Comparison of ENCODE assay signal across 32 cellular contexts in genomic region chr2:176876493-176877103, GRCh38.
"Had no signal": no experiment of that assay in that cellular context is flagged by ENCODE, and none has a peak within 500 bp of the region (broad histone marks: within the 10 kb centered on the region; RNA-seq: fewer than 3 reads in every experiment).

No MANE protein-coding gene starts in this region.

- H3K36me3 ChIP-seq: brain microvascular endothelial cell, colonic mucosa, MG63, SJSA1, WERI-Rb-1 had no signal

- H3K27ac ChIP-seq: brain microvascular endothelial cell, colonic mucosa, SJSA1, WERI-Rb-1 had no signal

- DNase-seq: activated CD4-positive, alpha-beta T cell treated with anti-CD3 and anti-CD28 coated beads for 1 hour; activated CD4-positive, alpha-beta T cell treated with anti-CD3 and anti-CD28 coated beads, Interleukin-2, amount 10 ng/mL, durations not matched to agents 24 days and 14 days; activated CD4-positive, alpha-beta T cell treated with anti-CD3 and anti-CD28 coated beads, Interleukin-2, amount 50 U/mL, for 4 hours; activated CD4-positive, CD25-positive, alpha-beta regulatory T cell; activated gamma-delta T cell treated with Interleukin-2 at 50 U/mL for 16 hours; activated naive CD4-positive, alpha-beta T cell treated with anti-CD3 and anti-CD28 coated beads for 36 hours; activated T-cell treated with anti-CD3 and anti-CD28 coated beads, Interleukin-2, amount 50 U/mL, for 24 hours; amniotic stem cell; aorta; brain microvascular endothelial cell; central memory CD4-positive, alpha-beta T cell; colonic mucosa; Karpas-422; KBM-7; MG63; NCI-H1092; NCI-H1436 treated with DMSO at 0.1 percent for 48 hours; NCI-H1694 treated with DMSO at 0.1 percent for 48 hours; NCI-H2029; NCI-H510A; NCI-H526; NCI-H748 treated with DMSO at 0.1 percent for 48 hours; SHP77 treated with DMSO at 0.1 percent for 48 hours; T-cell; T-helper 2 cell; T-helper 9 cell; WERI-Rb-1 had no signal

- H3K4me3 ChIP-seq: colonic mucosa, MG63, SJSA1 had no signal

- H3K4me3 Mint-ChIP-seq: activated CD4-positive, alpha-beta T cell treated with anti-CD3 and anti-CD28 coated beads, Interleukin-2, amount 10 ng/mL, durations not matched to agents 24 days and 14 days; activated naive CD4-positive, alpha-beta T cell treated with anti-CD3 and anti-CD28 coated beads for 36 hours; activated T-cell treated with anti-CD3 and anti-CD28 coated beads, Interleukin-2, amount 50 U/mL, for 24 hours; activated T-helper 1 cell treated with anti-CD3 and anti-CD28 coated beads, Interleukin-12 subunit alpha, Interleukin-12 subunit beta, Interleukin-2, Interleukin-4 antibody, amounts not matched to agents 30 ng/mL and 10 ng/mL and 1 ng/mL, durations not matched to agents 14 hours and 24 hours and 36 hours; T-cell had no signal

- H3K4me1 ChIP-seq: colonic mucosa, SJSA1 had no signal

- H3K27me3 ChIP-seq: brain microvascular endothelial cell, colonic mucosa, MG63, SJSA1 had no signal

- ATAC-seq: Panc1, SK-N-SH treated with all-trans-retinoic acid at 6 μM for 48 hours, T-cell had no signal

- H3K36me3 Mint-ChIP-seq: T-cell had no signal

- H3K27me3 Mint-ChIP-seq: activated T-cell treated with anti-CD3 and anti-CD28 coated beads, Interleukin-2, amount 50 U/mL, for 24 hours had no signal

- H3K27ac Mint-ChIP-seq: activated CD4-positive, alpha-beta T cell treated with anti-CD3 and anti-CD28 coated beads, Interleukin-2, amount 10 ng/mL, durations not matched to agents 24 days and 14 days; activated naive CD4-positive, alpha-beta T cell treated with anti-CD3 and anti-CD28 coated beads for 36 hours; activated naive CD4-positive, alpha-beta T cell treated with anti-CD3 and anti-CD28 coated beads, Interleukin-2, amount 50 U/mL, for 72 hours; activated T-cell treated with anti-CD3 and anti-CD28 coated beads, Interleukin-2, amount 50 U/mL, for 24 hours; activated T-helper 1 cell treated with anti-CD3 and anti-CD28 coated beads, Interleukin-12 subunit alpha, Interleukin-12 subunit beta, Interleukin-2, Interleukin-4 antibody, amounts not matched to agents 30 ng/mL and 10 ng/mL and 1 ng/mL, durations not matched to agents 14 hours and 24 hours and 36 hours; T-cell had no signal

- H3K9me3 ChIP-seq: colonic mucosa, MG63, SJSA1 had no signal
